In the genomic region with DNA sequence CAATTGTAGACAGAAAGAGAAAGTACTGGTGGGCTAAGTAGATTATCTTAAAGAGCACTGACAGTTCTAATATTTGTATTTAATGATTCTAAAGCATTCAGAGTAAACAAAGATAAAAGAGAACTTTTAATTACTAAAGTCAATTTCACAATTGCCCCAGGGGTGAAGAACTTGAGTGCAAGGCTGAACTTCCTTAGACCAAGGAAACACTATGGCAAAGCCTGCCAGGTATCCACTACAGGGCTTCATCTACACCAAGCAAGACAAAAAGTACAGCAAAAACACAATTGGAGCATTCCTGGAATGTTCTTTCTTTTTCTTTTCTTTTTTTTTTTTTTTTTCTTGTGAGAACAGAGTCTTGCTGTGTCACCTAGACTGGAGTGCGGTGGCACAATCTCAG, we compare ENCODE assay signal across 16 cellular contexts. TPM values are rescaled to one million over a fixed set of nuclear protein-coding genes. Genes with fewer than 3 reads are reported as not detected.
A peak's percentile ranks its signal among the peaks of the same experiment; 100 is the strongest.
DNase-seq lines count a peak whose midpoint lies in the region; ATAC-seq, FAIRE-seq and TF ChIP-seq lines count a peak whose summit lies in the region.
"Had no signal": no experiment of that assay in that cellular context is flagged by ENCODE, and none has a peak within 500 bp of the region (broad histone marks: within the 10 kb centered on the region; RNA-seq: fewer than 3 reads in every experiment).

No MANE protein-coding gene starts in this region.

- intact Hi-C loops in K562 (cut with micrococcal nuclease): loop anchor here (2.0 to 10.0 kb wide), 5 partner anchors 59 to 403 kb away; no protein-coding TSS in a partner anchor

- no peaks in the 10 kb centered on the region for H3K79me2 ChIP-seq in MM.1S (ENCODE audit: low read length)
- no peaks in the 10 kb centered on the region for H3K79me2 ChIP-seq in K562 (ENCODE audit: control insufficient read depth, insufficient read depth, low read length)
- no peaks in the 10 kb centered on the region for H3K79me2 ChIP-seq in keratinocyte (ENCODE audit: control insufficient read depth, insufficient read depth, low read length)

- no peaks in the 10 kb centered on the region for H3K9me3 ChIP-seq in MM.1S (replicated peaks; ENCODE audit: insufficient read depth, low read length)
- peaks cover 19% of the 10 kb centered on the region for H3K9me3 ChIP-seq in K562 (replicated peaks; ENCODE audit: control insufficient read depth, insufficient read depth, low read depth, low read length)
- peaks cover 1% of the 10 kb centered on the region for H3K9me3 ChIP-seq in keratinocyte (ENCODE audit: control insufficient read depth, low read depth, low read length)
- no peaks in the 10 kb centered on the region for H3K9me3 ChIP-seq in suprapubic skin
- H3K9me3 ChIP-seq: pancreas had no signal

- TF ChIP-seq EP300 in K562 (IDR thresholded peaks at IDR 0.05; ENCODE audit: low read length): 0 out of 2 replicates have a peak, but pooled peaks have one; percentile 1
- no peak for TF ChIP-seq EP300 in suprapubic skin (IDR thresholded peaks at IDR 0.05)

- no peaks in the 10 kb centered on the region for H3K9me2 ChIP-seq in MM.1S (replicated peaks; ENCODE audit: insufficient read depth, low read length)

- no TSS peak for BruUV-seq in K562 (replicated peaks; lab: Mats Ljungman, UMichigan)

- H3F3A ChIP-seq in MM.1S (ENCODE audit: insufficient read depth, low read length): peaks cover 1% of the 10 kb centered on the region; the same call in 1 of the 2 replicates

- no CpG with 5 or more reads among the region's 1 CpG for WGBS in K562 (ENCODE audit: insufficient coverage, low coverage, missing lambda C conversion rate)
- 72% methylated on average over 1 of the region's 1 CpG for WGBS in suprapubic skin

- H3K4me3 ChIP-seq in MM.1S (ENCODE audit: low read length): peak overlapping the region; percentile 20; the same call in 1 of the 2 replicates
- no peak overlapping the region for H3K4me3 ChIP-seq in K562
- peak overlapping the region in 1 of 3 experiments; percentile 33 for H3K4me3 ChIP-seq in keratinocyte (ENCODE audit: control insufficient read depth in 2 of 3, extremely low read depth in 1 of 3, insufficient read depth in 2 of 3, low read depth in 1 of 3, low read length in 3 of 3)
- H3K4me3 ChIP-seq in suprapubic skin: no peak overlapping the region
- H3K4me3 ChIP-seq: pancreas had no signal

- in situ Hi-C loops in K562 (cut with MboI): no loop called here

- dilution Hi-C loops in keratinocyte (cut with MboI; ENCODE audit: extremely low pct_ligation_motif_present, low sequenced_read_pairs): no loop called here

- H3K4me2 ChIP-seq in MM.1S (ENCODE audit: low read depth, low read length): peak overlapping the region; percentile 64
- no peak overlapping the region for H3K4me2 ChIP-seq in K562 (ENCODE audit: insufficient read depth, low read length)
- H3K4me2 ChIP-seq in keratinocyte (ENCODE audit: control insufficient read depth, extremely low read depth, insufficient read depth, low read depth, low read length): peak overlapping the region; percentile 60

- TF ChIP-seq POLR2A in K562 (conservative IDR thresholded peaks at IDR 0.05) (no peak), suprapubic skin (IDR thresholded peaks at IDR 0.05) (no peak)

- FAIRE-seq in K562 (lab: Jason Lieb, UNC) (no peak), keratinocyte (lab: Jason Lieb, UNC) (no peak)

- H3K36me3 ChIP-seq in MM.1S (replicated peaks; ENCODE audit: insufficient read depth, low read length) (no peaks in the 10 kb centered on the region), K562 (ENCODE audit: control insufficient read depth, insufficient read depth, low read length) (no peaks in the 10 kb centered on the region), keratinocyte (ENCODE audit: control insufficient read depth in 2 of 2, extremely low read depth in 1 of 2, insufficient read depth in 2 of 2, low read length in 2 of 2) (no peaks in the 10 kb centered on the region), suprapubic skin (no peaks in the 10 kb centered on the region)
- H3K36me3 ChIP-seq: pancreas had no signal

- H3K9me1 ChIP-seq in K562 (ENCODE audit: control insufficient read depth, insufficient read depth, low read length) (no peaks in the 10 kb centered on the region), keratinocyte (ENCODE audit: control insufficient read depth, extremely low read depth, insufficient read depth, low read length) (no peaks in the 10 kb centered on the region)

- H3K27me3 ChIP-seq in MM.1S (replicated peaks; ENCODE audit: insufficient read depth, low read length): no peaks in the 10 kb centered on the region
- no peaks in the 10 kb centered on the region for H3K27me3 ChIP-seq in K562 (ENCODE audit: control insufficient read depth in 2 of 2, insufficient read depth in 2 of 2, low read length in 2 of 2)
- no peaks in the 10 kb centered on the region for H3K27me3 ChIP-seq in keratinocyte (ENCODE audit: control insufficient read depth, extremely low read depth, insufficient read depth, low read length)
- H3K27me3 ChIP-seq in suprapubic skin: no peaks in the 10 kb centered on the region
- H3K27me3 ChIP-seq: pancreas had no signal

- peak; percentile 38; the same call in 2 of the 3 replicates for ATAC-seq in K562
- no peak for ATAC-seq in GM21528 (IDR thresholded peaks at IDR 0.05; ENCODE audit: low FRiP score, unreplicated experiment)

- H3K9ac ChIP-seq in MM.1S (ENCODE audit: low read length): peak overlapping the region; percentile 14; the same call in 1 of the 2 replicates
- H3K9ac ChIP-seq in K562 (ENCODE audit: insufficient read depth in 1 of 2, low read depth in 2 of 2, low read length in 2 of 2): no peak overlapping the region
- H3K9ac ChIP-seq in keratinocyte (ENCODE audit: control insufficient read depth, extremely low read depth, insufficient read depth, low read length): peak overlapping the region; percentile 22

- CTCF ChIA-PET in K562 (lab: Yijun Ruan, JAX; ENCODE audit: low intra/inter-chr PET ratio): interaction anchor here (0.8 kb wide), 1 partner anchor 359 kb away, joined by 4 read pairs; no protein-coding TSS in a partner anchor

- H2AFZ ChIP-seq in MM.1S (ENCODE audit: low read length): peak overlapping the region; percentile 37
- H2AFZ ChIP-seq in K562 (ENCODE audit: low read depth, low read length): peak overlapping the region; percentile 79
- no peak overlapping the region for H2AFZ ChIP-seq in keratinocyte (ENCODE audit: control insufficient read depth, low read length)

- peaks cover 12% of the 10 kb centered on the region for H3K4me1 ChIP-seq in MM.1S (ENCODE audit: low read length)
- peaks cover 0 to 12% of the 10 kb centered on the region in 2 experiments; a peak in 3 of 5 replicates for H3K4me1 ChIP-seq in K562 (replicated peaks in 1 of 2; ENCODE audit: control insufficient read depth in 2 of 2, insufficient read depth in 2 of 2, low read length in 2 of 2)
- H3K4me1 ChIP-seq in keratinocyte (ENCODE audit: control insufficient read depth, extremely low read depth, insufficient read depth, low read length): peaks cover 15% of the 10 kb centered on the region
- peaks cover 19% of the 10 kb centered on the region for H3K4me1 ChIP-seq in suprapubic skin

- POLR2A ChIA-PET in K562 (lab: Yijun Ruan, JAX): no interaction called here

- H4K20me1 ChIP-seq in MM.1S (ENCODE audit: insufficient read depth, low read length) (no peaks in the 10 kb centered on the region), K562 (replicated peaks; ENCODE audit: control insufficient read depth, insufficient read depth, low read length) (no peaks in the 10 kb centered on the region), keratinocyte (ENCODE audit: control insufficient read depth, extremely low read depth, insufficient read depth, low read length) (no peaks in the 10 kb centered on the region)

- no peak for TF ChIP-seq RAD21 in K562 (CRISPR knock-in tag; conservative IDR thresholded peaks at IDR 0.05 in 1 of 2, IDR thresholded peaks at IDR 0.05 in 1 of 2)

- DNase-seq in MM.1S: no peak
- no peak for DNase-seq in K562 (ENCODE audit: extremely low read depth in 1 of 4, low spot score in 3 of 4)
- no peak for DNase-seq in keratinocyte (ENCODE audit: low read depth, low spot score)
- no peak for DNase-seq in suprapubic skin (ENCODE audit: low spot score in 2 of 2)
- no peak for DNase-seq in NCI-H1092 treated with DMSO at 0.1 percent for 48 hours (lab: John Stamatoyannopoulos, UW)
- DNase-seq in GOT3 (lab: John Stamatoyannopoulos, UW): no peak
- DNase-seq in GM10266 (ENCODE audit: extremely low spot score): no peak
- DNase-seq: activated CD4-positive, alpha-beta memory T cell treated with anti-CD3 and anti-CD28 coated beads, Interleukin-2, amount 10 ng/mL, durations not matched to agents 7 days and 5 days; activated naive CD4-positive, alpha-beta T cell treated with anti-CD3 and anti-CD28 coated beads, Interleukin-2, amount 50 U/mL, for 16 hours; activated T-cell treated with anti-CD3 and anti-CD28 coated beads, Interleukin-2, amount 50 U/mL, for 48 hours; COR-L47; NCI-H2029; pancreas; SHP77 treated with DMSO at 0.1 percent for 48 hours; stimulated activated CD4-positive, alpha-beta T cell treated with anti-CD3 and anti-CD28 coated beads, Interleukin-4, amount 100 ng/mL, for 4 hours had no signal

- H3K27ac ChIP-seq in MM.1S (ENCODE audit: low read length): peak overlapping the region; percentile 30; the same call in 1 of the 2 replicates
- H3K27ac ChIP-seq in K562 (ENCODE audit: extremely low read depth, low read depth, low read length): no peak overlapping the region
- peak overlapping the region; percentile 55 for H3K27ac ChIP-seq in keratinocyte (ENCODE audit: control insufficient read depth, insufficient read depth, low read length)
- H3K27ac ChIP-seq in suprapubic skin: peak overlapping the region; percentile 68
- H3K27ac ChIP-seq: pancreas had no signal

- TF ChIP-seq CTCF in MM.1S (IDR thresholded peaks at IDR 0.05; ENCODE audit: low read length) (no peak), K562 (IDR thresholded peaks at IDR 0.05 in 2 of 3, conservative IDR thresholded peaks at IDR 0.05 in 1 of 3; ENCODE audit: insufficient read depth in 2 of 3, low read depth in 1 of 3, low read length in 3 of 3) (no peak), keratinocyte (optimal IDR thresholded peaks at IDR 0.05 in 1 of 3, IDR thresholded peaks at IDR 0.05 in 1 of 3, conservative IDR thresholded peaks at IDR 0.05 in 1 of 3; ENCODE audit: extremely low read depth in 1 of 3, insufficient read depth in 2 of 3, low read length in 3 of 3) (no peak), suprapubic skin (IDR thresholded peaks at IDR 0.05) (no peak), GM10266 (IDR thresholded peaks at IDR 0.05; ENCODE audit: control insufficient read depth, insufficient read depth, low read depth, missing control alignments) (no peak)

RNA-seq across cellular contexts. Expression of a gene that starts 46.9 kb away (rescaled TPM):
- 122 and 367 TPM in 2 replicates for total RNA-seq in K562 (2011; cell fraction: chromatin; rRNA removed; ENCODE audit: low replicate concordance)
- 101 and 132 TPM in 2 replicates for total RNA-seq in K562 (2011; cell fraction: nucleolus; rRNA removed)
- 250 and 347 TPM in 2 replicates for total RNA-seq in K562 (2011; cell fraction: nucleoplasm; rRNA removed)
- 213 and 332 TPM in 2 replicates for total RNA-seq in K562 (2014; rRNA removed)
- 378 and 409 TPM in 2 replicates for total RNA-seq in K562 (2014; rRNA removed; fragmentation: Illumina TruSeq; extraction: Trizol)
- 341 and 397 TPM in 2 replicates for total RNA-seq in K562 (2015; rRNA removed; fragmentation: Illumina TruSeq; extraction: Trizol)
- total RNA-seq in K562 (2021): 302 and 312 TPM in 2 replicates
- polyA plus RNA-seq in K562 (2011; rRNA removed): 451 and 487 TPM in 2 replicates
- 117 and 214 TPM in 2 replicates for polyA plus RNA-seq in K562 (2011; cell fraction: cytosol; rRNA removed)
- polyA plus RNA-seq in K562 (2011; cell fraction: nucleus; rRNA removed): 97.9 and 211 TPM in 2 replicates
- polyA plus RNA-seq in K562 (2012): 263 and 279 TPM in 2 replicates
- 354 and 361 TPM in 2 replicates for polyA plus RNA-seq in K562 (2014; fragmentation: Illumina TruSeq; extraction: Trizol)
- polyA plus RNA-seq in K562 (2014; fragmentation: Nextera tagmentation; extraction: Ambion mirVana): 100 to 1,000 TPM; 384 to 550 TPM
- 389 and 437 TPM in 2 replicates for polyA plus RNA-seq in K562 (2014; rRNA removed)
- polyA minus RNA-seq in K562 (2011; rRNA and poly(A)+ RNA removed): 148 and 223 TPM in 2 replicates
- 44.6 and 66.0 TPM in 2 replicates for polyA minus RNA-seq in K562 (2011; cell fraction: cytosol; rRNA and poly(A)+ RNA removed)
- polyA minus RNA-seq in K562 (2011; cell fraction: nucleus; rRNA and poly(A)+ RNA removed): 155 and 334 TPM in 2 replicates
- 107 to 202 TPM (median 125 TPM) in 3 replicates for polyA plus RNA-seq in keratinocyte
- 40.2 TPM for polyA plus RNA-seq in keratinocyte (2011; ENCODE audit: low read depth)
- 106 and 185 TPM in 2 replicates for polyA plus RNA-seq in keratinocyte (2011; cell fraction: cytosol; rRNA removed)
- 67.0 and 74.2 TPM in 2 replicates for polyA plus RNA-seq in keratinocyte (2011; cell fraction: nucleus; rRNA removed)
- polyA plus RNA-seq in keratinocyte (2012; ENCODE audit: low replicate concordance): 100 and 142 TPM in 2 replicates
- polyA minus RNA-seq in keratinocyte: 13.4 to 56.9 TPM (median 38.3 TPM) in 3 replicates
- polyA minus RNA-seq in keratinocyte (2011; cell fraction: cytosol; rRNA and poly(A)+ RNA removed): 20.5 TPM
- 23.6 and 35.1 TPM in 2 replicates for polyA minus RNA-seq in keratinocyte (2011; cell fraction: nucleus; rRNA and poly(A)+ RNA removed)
- total RNA-seq in suprapubic skin: 100 to 1,000 TPM; 107 to 137 (median 124) TPM

Comparison
In these comparisons a context has a peak if more than half of its experiments do, and no peak if none do; other contexts are left out.
1. H3K9ac ChIP-seq: peak in MM.1S (single experiment) and keratinocyte (single experiment); none in K562 (0 of 2).